In the genomic region with DNA sequence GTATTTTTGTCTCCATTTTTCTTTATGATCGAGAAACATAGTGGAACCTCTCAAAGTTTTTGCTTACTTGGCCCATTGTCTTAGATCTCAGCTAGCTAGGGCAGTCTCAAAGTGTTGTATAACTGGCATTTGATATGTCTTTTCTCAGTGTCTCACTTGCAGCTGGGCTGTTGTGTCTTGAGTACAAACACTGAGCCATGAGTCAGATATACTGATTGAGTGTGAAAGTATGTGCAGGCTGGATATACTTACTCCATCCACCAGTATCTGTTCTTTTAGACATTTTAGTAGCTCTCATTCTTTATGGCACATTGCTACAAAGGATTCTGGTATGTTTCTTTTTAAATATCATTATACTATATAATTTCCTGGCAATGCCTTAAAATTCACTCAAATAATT, we compare ENCODE assay signal across 20 cellular contexts. TPM values are rescaled to one million over a fixed set of nuclear protein-coding genes. Genes with fewer than 3 reads are reported as not detected.
DNase-seq lines count a peak whose midpoint lies in the region; ATAC-seq, FAIRE-seq and TF ChIP-seq lines count a peak whose summit lies in the region.
"Had no signal": no experiment of that assay in that cellular context is flagged by ENCODE, and none has a peak within 500 bp of the region (broad histone marks: within the 10 kb centered on the region; RNA-seq: fewer than 3 reads in every experiment).

No MANE protein-coding gene starts in this region.

- ATAC-seq in GM18517 (IDR thresholded peaks at IDR 0.05; ENCODE audit: unreplicated experiment) = no peak
- ATAC-seq: activated naive CD4-positive, alpha-beta T cell treated with anti-CD3 and anti-CD28 coated beads, Interleukin-2, amount 50 U/mL, for 72 hours had no signal

- H3K4me1 ChIP-seq in keratinocyte (ENCODE audit: control insufficient read depth, extremely low read depth, insufficient read depth, low read length) (no peaks in the 10 kb centered on the region), Karpas-422 (ENCODE audit: low read length) (no peaks in the 10 kb centered on the region), Peyer's patch (no peaks in the 10 kb centered on the region)
- H3K4me1 ChIP-seq: Caco-2, SJCRH30, vagina had no signal

- H3K9me3 ChIP-seq in keratinocyte (ENCODE audit: control insufficient read depth, low read depth, low read length) (no peaks in the 10 kb centered on the region), Karpas-422 (ENCODE audit: low read length) (no peaks in the 10 kb centered on the region), Peyer's patch (no peaks in the 10 kb centered on the region)
- H3K9me3 ChIP-seq: SJCRH30, vagina had no signal

- dilution Hi-C loops in keratinocyte (cut with MboI; ENCODE audit: extremely low pct_ligation_motif_present, low sequenced_read_pairs) = no loop called here

- H3K4me2 ChIP-seq in keratinocyte (ENCODE audit: control insufficient read depth, extremely low read depth, insufficient read depth, low read depth, low read length) = no peak overlapping the region
- H3K4me2 ChIP-seq in Karpas-422 (ENCODE audit: low read depth, low read length, poor library complexity, severe bottlenecking) = no peak overlapping the region
- H3K4me2 ChIP-seq: hepatocyte had no signal

- TF ChIP-seq CTCF in AG09319 (IDR thresholded peaks at IDR 0.05; ENCODE audit: low read depth, low read length) (no peak), bronchial epithelial cell (IDR thresholded peaks at IDR 0.05; ENCODE audit: insufficient read depth, low read length, severe bottlenecking) (no peak), keratinocyte (optimal IDR thresholded peaks at IDR 0.05 in 1 of 3, IDR thresholded peaks at IDR 0.05 in 1 of 3, conservative IDR thresholded peaks at IDR 0.05 in 1 of 3; ENCODE audit: extremely low read depth in 1 of 3, insufficient read depth in 2 of 3, low read length in 3 of 3) (no peak), Peyer's patch (IDR thresholded peaks at IDR 0.05) (no peak)

- H3K9ac ChIP-seq in keratinocyte (ENCODE audit: control insufficient read depth, extremely low read depth, insufficient read depth, low read length) = no peak overlapping the region
- H3K9ac ChIP-seq in Karpas-422 (ENCODE audit: low read length) = no peak overlapping the region

- H3K9me1 ChIP-seq in keratinocyte (ENCODE audit: control insufficient read depth, extremely low read depth, insufficient read depth, low read length) = no peaks in the 10 kb centered on the region

- TF ChIP-seq POLR2A in Peyer's patch (IDR thresholded peaks at IDR 0.05) = no peak

- FAIRE-seq in bronchial epithelial cell (lab: Jason Lieb, UNC) = no peak
- FAIRE-seq in keratinocyte (lab: Jason Lieb, UNC) = peak; percentile 59

- no peaks in the 10 kb centered on the region for H3K79me2 ChIP-seq in keratinocyte (ENCODE audit: control insufficient read depth, insufficient read depth, low read length)
- H3K79me2 ChIP-seq in Karpas-422 (ENCODE audit: low read length) = no peaks in the 10 kb centered on the region
- H3K79me2 ChIP-seq: hepatocyte had no signal

- H3K27me3 ChIP-seq in bronchial epithelial cell (ENCODE audit: control insufficient read depth, insufficient read depth, low read length) (no peaks in the 10 kb centered on the region), keratinocyte (ENCODE audit: control insufficient read depth, extremely low read depth, insufficient read depth, low read length) (no peaks in the 10 kb centered on the region), Karpas-422 (ENCODE audit: low read length) (no peaks in the 10 kb centered on the region), Peyer's patch (no peaks in the 10 kb centered on the region)
- H3K27me3 ChIP-seq: hepatocyte, SJCRH30, vagina had no signal

- H3K9me2 ChIP-seq in Karpas-422 (replicated peaks; ENCODE audit: insufficient read depth, low read length) = no peaks in the 10 kb centered on the region

- H2AFZ ChIP-seq in keratinocyte (ENCODE audit: control insufficient read depth, low read length) (no peak overlapping the region), Karpas-422 (ENCODE audit: low read length) (no peak overlapping the region)
- H2AFZ ChIP-seq: hepatocyte had no signal

- H3K4me3 ChIP-seq in bronchial epithelial cell (ENCODE audit: low read depth, low read length) (no peak overlapping the region), keratinocyte (ENCODE audit: control insufficient read depth in 2 of 3, extremely low read depth in 1 of 3, insufficient read depth in 2 of 3, low read depth in 1 of 3, low read length in 3 of 3) (no peak overlapping the region), Karpas-422 (ENCODE audit: low read length) (no peak overlapping the region), Peyer's patch (no peak overlapping the region)
- H3K4me3 ChIP-seq: hepatocyte, SJCRH30, vagina had no signal

- H3K36me3 ChIP-seq in bronchial epithelial cell (ENCODE audit: control insufficient read depth, insufficient read depth, low read length) = no peaks in the 10 kb centered on the region
- no peaks in the 10 kb centered on the region for H3K36me3 ChIP-seq in keratinocyte (ENCODE audit: control insufficient read depth in 2 of 2, extremely low read depth in 1 of 2, insufficient read depth in 2 of 2, low read length in 2 of 2)
- H3K36me3 ChIP-seq in Karpas-422 (ENCODE audit: insufficient read depth, low read length) = no peaks in the 10 kb centered on the region
- H3K36me3 ChIP-seq in Peyer's patch = no peaks in the 10 kb centered on the region
- H3K36me3 ChIP-seq: SJCRH30, vagina had no signal

- H3K27ac ChIP-seq in keratinocyte (ENCODE audit: control insufficient read depth, insufficient read depth, low read length) = no peak overlapping the region
- no peak overlapping the region for H3K27ac ChIP-seq in Karpas-422 (ENCODE audit: low read length)
- H3K27ac ChIP-seq in Peyer's patch = no peak overlapping the region
- H3K27ac ChIP-seq: hepatocyte, SJCRH30, vagina had no signal

- H4K20me1 ChIP-seq in keratinocyte (ENCODE audit: control insufficient read depth, extremely low read depth, insufficient read depth, low read length) (no peaks in the 10 kb centered on the region), Karpas-422 (ENCODE audit: insufficient read depth, low read depth, low read length) (no peaks in the 10 kb centered on the region)

- peak; percentile 1 for DNase-seq in AG09319 (ENCODE audit: extremely low read depth, low read depth)
- DNase-seq in HT1080 (ENCODE audit: low read depth) = peak; percentile 42
- peak; percentile 78 for DNase-seq in bronchial epithelial cell (ENCODE audit: low read depth)
- peak; percentile 2 for DNase-seq in keratinocyte (ENCODE audit: low read depth, low spot score)
- no peak for DNase-seq in Karpas-422
- no peak for DNase-seq in activated naive CD4-positive, alpha-beta T cell (lab: John Stamatoyannopoulos, UW)
- DNase-seq in Peyer's patch = no peak
- DNase-seq: activated CD4-positive, alpha-beta T cell treated with anti-CD3 and anti-CD28 coated beads, Interleukin-2, amount 10 ng/mL, durations not matched to agents 24 days and 14 days; Caco-2; cerebellar nuclear complex; GF-D8; NCI-H1436; NCI-H345; SJCRH30; stimulated activated CD4-positive, alpha-beta T cell treated with anti-CD3 and anti-CD28 coated beads, Interleukin-12 subunit alpha, Interleukin-12 subunit beta, amount 100 ng/mL, for 4 hours; T-helper 9 cell had no signal

RNA-seq across cellular contexts. Expression of gene GPR52, which starts 14.3 kb away (rescaled TPM):
- total RNA-seq in HT1080 (2014; rRNA removed; shearing (Covaris generic)) = 0.30 TPM in 1 of 2 replicates, not detected in the other
- not detected in 2 replicates for polyA plus RNA-seq in HT1080 (2015; cell fraction: cytosol; rRNA removed)
- 0.12 and 0.22 TPM in 2 replicates for polyA plus RNA-seq in HT1080 (2015; cell fraction: nucleus; rRNA removed)
- total RNA-seq in bronchial epithelial cell (1.1 and 1.5 TPM in 2 replicates), Peyer's patch (10 to 100 TPM in 2 of 4 donors, 1 to 10 TPM in 2; 7.4 to 23.7 (median 12.8) TPM)
- 0.15 to 0.16 TPM in 2 of 3 replicates, not detected in the other for polyA plus RNA-seq in keratinocyte
- not detected for polyA plus RNA-seq in keratinocyte (2011; ENCODE audit: low read depth)
- 0.06 TPM in 1 of 2 replicates, not detected in the other for polyA plus RNA-seq in keratinocyte (2011; cell fraction: cytosol; rRNA removed)
- 2.0 and 3.0 TPM in 2 replicates for polyA plus RNA-seq in keratinocyte (2011; cell fraction: nucleus; rRNA removed)
- not detected in 2 replicates for polyA plus RNA-seq in keratinocyte (2012; ENCODE audit: low replicate concordance)
- polyA minus RNA-seq in keratinocyte = 0.39 to 16.7 TPM (median 6.8 TPM) in 3 replicates
- not detected for polyA minus RNA-seq in keratinocyte (2011; cell fraction: cytosol; rRNA and poly(A)+ RNA removed)
- polyA minus RNA-seq in keratinocyte (2011; cell fraction: nucleus; rRNA and poly(A)+ RNA removed) = 23.4 and 45.1 TPM in 2 replicates
- 0.25 and 2.5 TPM in 2 replicates for total RNA-seq in Karpas-422 (2014; rRNA removed; shearing (Covaris generic); ENCODE audit: low replicate concordance)
- polyA plus RNA-seq: hepatocyte had no signal

Comparison
In these comparisons a context has a peak if more than half of its experiments do, and no peak if none do; other contexts are left out.
1. DNase-seq: peak in AG09319 (single experiment), HT1080 (single experiment), bronchial epithelial cell (single experiment) and keratinocyte (single experiment); none in Karpas-422 (single experiment), activated naive CD4-positive, alpha-beta T cell (0 of 4) and Peyer's patch (0 of 3).